9 cellular contexts compared by ENCODE assay signal in genomic region chr16:592518-593306, GRCh38. TPM values are rescaled to one million over a fixed set of nuclear protein-coding genes. Genes with fewer than 3 reads are reported as not detected.
A peak's percentile ranks its signal among the peaks of the same experiment; 100 is the strongest.
DNase-seq lines count a peak whose midpoint lies in the region; ATAC-seq and TF ChIP-seq lines count a peak whose summit lies in the region.
"Had no signal": no experiment of that assay in that cellular context is flagged by ENCODE, and none has a peak within 500 bp of the region (broad histone marks: within the 10 kb centered on the region; RNA-seq: fewer than 3 reads in every experiment).

No MANE protein-coding gene starts in this region.

- H4K20me1 ChIP-seq in BLaER1 treated with 17β-estradiol and CSF1 and Interleukin-3, amounts not matched to agents 10 nM and 100 nM = peaks cover 25 to 83% (median 62%) of the 10 kb centered on the region in 11 experiments; a peak in 19 of 22 replicates

- H3K36me3 Mint-ChIP-seq in mesothelial cell of epicardium = peaks cover 13% of the 10 kb centered on the region

- no peak for TF ChIP-seq CTCF in mesothelial cell of epicardium (IDR thresholded peaks at IDR 0.05; ENCODE audit: unreplicated experiment)

- peak overlapping the region; percentile 77 for H3K27ac Mint-ChIP-seq in mesothelial cell of epicardium

- no peaks in the 10 kb centered on the region for H3K9me3 Mint-ChIP-seq in mesothelial cell of epicardium

- peaks cover 67 to 74% (median 72%) of the 10 kb centered on the region in 10 experiments for H3K4me1 ChIP-seq in BLaER1 treated with 17β-estradiol and CSF1 and Interleukin-3, amounts not matched to agents 10 nM and 100 nM

- peak overlapping the region in 7 of 10 experiments; percentile 31 to 97 (median 42); a peak in 12 of 20 replicates for H3K4me3 ChIP-seq in BLaER1 treated with 17β-estradiol and CSF1 and Interleukin-3, amounts not matched to agents 10 nM and 100 nM

- no peaks in the 10 kb centered on the region for H3K9me3 ChIP-seq in BLaER1 treated with 17β-estradiol and CSF1 and Interleukin-3, amounts not matched to agents 10 nM and 100 nM (replicated peaks in 1 of 11)

- H3K27ac ChIP-seq in BLaER1 treated with 17β-estradiol and CSF1 and Interleukin-3, amounts not matched to agents 10 nM and 100 nM = peak overlapping the region in 10 of 11 experiments; percentile 14 to 99 (median 84); a peak in 18 of 22 replicates

- peaks cover 36% of the 10 kb centered on the region for H3K4me1 Mint-ChIP-seq in mesothelial cell of epicardium

- no peaks in the 10 kb centered on the region for H3K27me3 ChIP-seq in BLaER1 treated with 17β-estradiol and CSF1 and Interleukin-3, amounts not matched to agents 10 nM and 100 nM

- H3K27me3 Mint-ChIP-seq in mesothelial cell of epicardium (ENCODE audit: low read depth) = no peaks in the 10 kb centered on the region

- ATAC-seq in HG02571 (IDR thresholded peaks at IDR 0.05; ENCODE audit: unreplicated experiment) (no peak), GM21717 (IDR thresholded peaks at IDR 0.05; ENCODE audit: unreplicated experiment) (no peak)

- H3K4me3 Mint-ChIP-seq in mesothelial cell of epicardium = peak overlapping the region; percentile 83

- H3K4me2 ChIP-seq in BLaER1 treated with 17β-estradiol and CSF1 and Interleukin-3, amounts not matched to agents 10 nM and 100 nM = peak overlapping the region; percentile 89 to 100 (median 99)

- DNase-seq in NCI-H1092 (lab: John Stamatoyannopoulos, UW) (peak; percentile 50), amniotic epithelial cell (ENCODE audit: low read depth) (peak; percentile 54), mesothelial cell of epicardium (ENCODE audit: low spot score in 2 of 2, unreplicated experiment in 2 of 2) (no peak), dermis blood vessel endothelial cell (no peak)
- no peak for DNase-seq in effector CD4-positive, alpha-beta T cell

- peaks cover 0 to 37% (median 8%) of the 10 kb centered on the region in 11 experiments; a peak in 10 of 22 replicates for H3K36me3 ChIP-seq in BLaER1 treated with 17β-estradiol and CSF1 and Interleukin-3, amounts not matched to agents 10 nM and 100 nM

- H3K9ac ChIP-seq in BLaER1 treated with 17β-estradiol and CSF1 and Interleukin-3, amounts not matched to agents 10 nM and 100 nM = peak overlapping the region; percentile 28 to 98 (median 73); a peak in 21 of 22 replicates

RNA-seq across cellular contexts. Expression of gene RAB40C, which starts 2.8 kb away (rescaled TPM):
- total RNA-seq in mesothelial cell of epicardium (23.2 to 26.2 TPM (median 25.5 TPM) in 3 replicates), dermis blood vessel endothelial cell (13.3 and 14.1 TPM in 2 replicates)

RNA-seq across cellular contexts. Expression of gene PIGQ, which starts 22.9 kb away (rescaled TPM):
- total RNA-seq in mesothelial cell of epicardium (78.5 to 86.7 TPM (median 84.8 TPM) in 3 replicates), dermis blood vessel endothelial cell (25.4 and 32.2 TPM in 2 replicates)

RNA-seq across cellular contexts. Expression of gene NHLRC4, which starts 25.9 kb away (rescaled TPM):
- total RNA-seq in mesothelial cell of epicardium (2.3 to 3.0 TPM (median 2.7 TPM) in 3 replicates), dermis blood vessel endothelial cell (1.9 and 2.7 TPM in 2 replicates)

RNA-seq across cellular contexts. Expression of gene PRR35, which starts 32.5 kb away (rescaled TPM):
- 0.25 TPM in 1 of 3 replicates, not detected in the others for total RNA-seq in mesothelial cell of epicardium
- total RNA-seq in dermis blood vessel endothelial cell = not detected in 2 replicates
- total RNA-seq: frontal cortex had no signal

RNA-seq across cellular contexts. Expression of gene WFIKKN1, which starts 38.1 kb away (rescaled TPM):
- total RNA-seq in mesothelial cell of epicardium (0.47 to 0.94 TPM (median 0.84 TPM) in 3 replicates), dermis blood vessel endothelial cell (0.14 and 0.17 TPM in 2 replicates)

Comparison
In these comparisons a context has a peak if more than half of its experiments do, and no peak if none do; other contexts are left out.
1. DNase-seq: peak in NCI-H1092 (single experiment) and amniotic epithelial cell (single experiment); none in mesothelial cell of epicardium (0 of 2), effector CD4-positive, alpha-beta T cell (single experiment) and dermis blood vessel endothelial cell (single experiment).